Comparison of ENCODE assay signal across 8 cellular contexts in genomic region chr10:125000366-125001312, GRCh38. TPM values are rescaled to one million over a fixed set of nuclear protein-coding genes. Genes with fewer than 3 reads are reported as not detected.
DNase-seq lines count a peak whose midpoint lies in the region; ATAC-seq, FAIRE-seq and TF ChIP-seq lines count a peak whose summit lies in the region.

No MANE protein-coding gene starts in this region.

- TF ChIP-seq CTCF in heart right ventricle (IDR thresholded peaks at IDR 0.05) (peak in 6 of 9 donors; percentile 5 to 45 (median 28)), psoas muscle (IDR thresholded peaks at IDR 0.05) (no peak), MM.1S (IDR thresholded peaks at IDR 0.05; ENCODE audit: low read length) (no peak)

- intact Hi-C loops in heart right ventricle (cut with DNase I) (loop anchor here in 4 of 10 donors (5.0 to 10.0 kb wide), 3 partner anchors 37 to 154 kb away; no protein-coding TSS in a partner anchor), psoas muscle (cut with DNase I) (no loop called here)

- peaks cover 29% of the 10 kb centered on the region for H3K36me3 ChIP-seq in adipocyte (ENCODE audit: control insufficient read depth, insufficient read depth, low read length, severe bottlenecking)
- H3K36me3 ChIP-seq in heart right ventricle = peaks cover 0 to 93% (median 17%) of the 10 kb centered on the region in 9 donors
- H3K36me3 ChIP-seq in psoas muscle (ENCODE audit: insufficient read depth in 1 of 2, low read depth in 1 of 2) = peaks cover 0 to 49% of the 10 kb centered on the region in 2 donors
- no peaks in the 10 kb centered on the region for H3K36me3 ChIP-seq in MM.1S (replicated peaks; ENCODE audit: insufficient read depth, low read length)

- H3K27ac ChIP-seq in heart right ventricle (peak overlapping the region in 9 of 10 donors; percentile 12 to 81 (median 71)), psoas muscle (peak overlapping the region; percentile 68), MM.1S (ENCODE audit: low read length) (no peak overlapping the region)

- H3K27me3 ChIP-seq in adipocyte (replicated peaks; ENCODE audit: control insufficient read depth, insufficient read depth, low read length) (no peaks in the 10 kb centered on the region), heart right ventricle (no peaks in the 10 kb centered on the region), psoas muscle (ENCODE audit: insufficient read depth in 3 of 3, low read length in 2 of 3) (no peaks in the 10 kb centered on the region), MM.1S (replicated peaks; ENCODE audit: insufficient read depth, low read length) (peaks cover 79% of the 10 kb centered on the region)

- H3K4me1 ChIP-seq in adipocyte (ENCODE audit: control insufficient read depth, insufficient read depth, low read length) (peaks cover 15% of the 10 kb centered on the region), heart right ventricle (peaks cover 30 to 56% (median 42%) of the 10 kb centered on the region in 9 donors), psoas muscle (peaks cover 41% of the 10 kb centered on the region), MM.1S (ENCODE audit: low read length) (no peaks in the 10 kb centered on the region)

- WGBS in heart right ventricle, 2 donors = 60 to 66% methylated on average over 35 of the region's 35 CpGs
- 65 to 75% (median 68%) methylated on average over 35 of the region's 35 CpGs for WGBS in psoas muscle, 3 donors

- H3K9me2 ChIP-seq in MM.1S (replicated peaks; ENCODE audit: insufficient read depth, low read length) = no peaks in the 10 kb centered on the region

- H4K20me1 ChIP-seq in MM.1S (ENCODE audit: insufficient read depth, low read length) = no peaks in the 10 kb centered on the region

- peak in 6 of 8 donors; percentile 23 to 60 (median 36) for ATAC-seq in heart right ventricle
- peak; percentile 28 to 59 (median 48) for ATAC-seq in psoas muscle
- no peak for ATAC-seq in GM19452 (IDR thresholded peaks at IDR 0.05; ENCODE audit: unreplicated experiment)
- ATAC-seq in GM18861 (IDR thresholded peaks at IDR 0.05; ENCODE audit: unreplicated experiment) = no peak
- ATAC-seq in HG03139 (IDR thresholded peaks at IDR 0.05; ENCODE audit: unreplicated experiment) = no peak

- no peak overlapping the region for H3K4me2 ChIP-seq in MM.1S (ENCODE audit: low read depth, low read length)

- H3K9me3 ChIP-seq in adipocyte (ENCODE audit: control insufficient read depth, low read length) = no peaks in the 10 kb centered on the region
- H3K9me3 ChIP-seq in heart right ventricle = no peaks in the 10 kb centered on the region
- H3K9me3 ChIP-seq in psoas muscle = no peaks in the 10 kb centered on the region
- H3K9me3 ChIP-seq in MM.1S (replicated peaks; ENCODE audit: insufficient read depth, low read length) = no peaks in the 10 kb centered on the region

- H2AFZ ChIP-seq in MM.1S (ENCODE audit: low read length) = no peak overlapping the region

- DNase-seq in GM19239 (ENCODE audit: insufficient read length, low spot score) (peak; percentile 9), adipocyte (ENCODE audit: low read depth) (no peak), heart right ventricle (peak in 1 of 2 donors; percentile 18), psoas muscle (no peak), MM.1S (no peak)

- H3K9ac ChIP-seq in adipocyte (ENCODE audit: low read length) (peak overlapping the region; percentile 13), MM.1S (ENCODE audit: low read length) (no peak overlapping the region)

- FAIRE-seq in GM19239 (lab: Jason Lieb, UNC) = no peak

- H3K4me3 ChIP-seq in adipocyte (ENCODE audit: low read length) (no peak overlapping the region), heart right ventricle (no peak overlapping the region), psoas muscle (no peak overlapping the region), MM.1S (ENCODE audit: low read length) (no peak overlapping the region)

- H3K79me2 ChIP-seq in MM.1S (ENCODE audit: low read length) = no peaks in the 10 kb centered on the region

- H3F3A ChIP-seq in MM.1S (ENCODE audit: insufficient read depth, low read length) = no peaks in the 10 kb centered on the region

RNA-seq across cellular contexts. Expression of gene ZRANB1, which starts 58.7 kb away (rescaled TPM):
- total RNA-seq in heart right ventricle (10 to 100 TPM; 21.5 to 33.2 (median 28.3) TPM), psoas muscle (10 to 100 TPM; 25.7 to 81.4 (median 53.1) TPM)
- polyA plus RNA-seq in heart right ventricle (10 to 100 TPM; 13.0 to 14.6 TPM), psoas muscle (100 to 1,000 TPM in 1 of 3 donors, 10 to 100 TPM in 2; 20.9 to 115 (median 57.3) TPM)

Comparison
In these comparisons a context has a peak if more than half of its experiments do, and no peak if none do; other contexts are left out.
1. ATAC-seq: peak in heart right ventricle (6 of 8) and psoas muscle (4 of 4); none in GM19452 (single experiment), GM18861 (single experiment) and HG03139 (single experiment).
2. CTCF ChIP-seq: peak in heart right ventricle (6 of 9); none in psoas muscle (single experiment) and MM.1S (single experiment).